In the genomic region with DNA sequence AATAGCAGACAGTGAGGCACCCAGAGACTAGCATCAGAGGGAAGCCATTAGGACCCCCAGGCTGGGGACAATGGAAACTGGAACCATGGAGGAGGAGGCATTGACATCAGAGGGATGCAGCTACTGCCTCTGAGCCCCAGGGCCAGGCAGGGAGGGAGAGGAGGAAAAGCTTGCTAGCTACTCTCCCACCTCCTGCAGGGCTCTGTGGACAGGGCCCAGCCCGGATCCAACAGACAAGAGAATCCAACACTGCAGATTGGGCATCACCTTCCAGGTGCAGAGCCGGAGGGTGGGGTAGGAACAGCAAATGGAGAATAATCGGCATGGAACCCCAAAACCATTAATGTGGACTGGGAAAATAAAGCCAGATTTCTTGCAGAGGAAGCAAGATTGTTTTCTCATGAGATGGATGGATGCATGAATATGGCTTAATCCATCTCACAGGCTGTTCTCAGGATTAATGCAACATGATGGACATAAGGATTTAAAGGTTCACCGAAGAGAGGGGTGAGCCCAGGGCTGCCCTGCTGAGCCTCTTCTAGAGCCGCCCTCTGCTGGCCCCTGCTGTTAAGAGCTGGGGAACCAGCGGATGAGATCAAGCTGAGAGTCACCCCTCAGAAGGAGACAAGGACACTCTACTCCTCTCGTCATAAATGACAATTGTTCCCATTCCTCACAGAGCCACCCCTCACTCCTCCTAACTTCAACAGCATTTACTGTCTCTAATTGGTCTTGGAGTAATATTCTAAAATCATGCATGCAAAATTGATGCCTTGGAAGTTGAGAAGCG, we compare ENCODE assay signal across 1 cellular context.
A peak's percentile ranks its signal among the peaks of the same experiment; 100 is the strongest.
TF ChIP-seq lines count a peak whose summit lies in the region.

No MANE protein-coding gene starts in this region.

TF ChIP-seq in HepG2, 621 proteins besides CTCF, POLR2A, EP300 and RAD21 (continued from another document and continues in another):
- TF ChIP-seq, protein P1, sequence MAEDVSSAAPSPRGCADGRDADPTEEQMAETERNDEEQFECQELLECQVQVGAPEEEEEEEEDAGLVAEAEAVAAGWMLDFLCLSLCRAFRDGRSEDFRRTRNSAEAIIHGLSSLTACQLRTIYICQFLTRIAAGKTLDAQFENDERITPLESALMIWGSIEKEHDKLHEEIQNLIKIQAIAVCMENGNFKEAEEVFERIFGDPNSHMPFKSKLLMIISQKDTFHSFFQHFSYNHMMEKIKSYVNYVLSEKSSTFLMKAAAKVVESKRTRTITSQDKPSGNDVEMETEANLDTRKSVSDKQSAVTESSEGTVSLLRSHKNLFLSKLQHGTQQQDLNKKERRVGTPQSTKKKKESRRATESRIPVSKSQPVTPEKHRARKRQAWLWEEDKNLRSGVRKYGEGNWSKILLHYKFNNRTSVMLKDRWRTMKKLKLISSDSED (CRISPR knock-in tag; IDR thresholded peaks at IDR 0.05): no peak
- TF ChIP-seq, protein P2, sequence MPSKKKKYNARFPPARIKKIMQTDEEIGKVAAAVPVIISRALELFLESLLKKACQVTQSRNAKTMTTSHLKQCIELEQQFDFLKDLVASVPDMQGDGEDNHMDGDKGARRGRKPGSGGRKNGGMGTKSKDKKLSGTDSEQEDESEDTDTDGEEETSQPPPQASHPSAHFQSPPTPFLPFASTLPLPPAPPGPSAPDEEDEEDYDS (CRISPR knock-in tag; IDR thresholded peaks at IDR 0.05): peak; percentile 25; the same call in 1 of the 2 replicates
- TF ChIP-seq HIVEP1 (CRISPR knock-in tag; IDR thresholded peaks at IDR 0.05) (no peak), GATA4 (IDR thresholded peaks at IDR 0.05; ENCODE audit: borderline replicate concordance, low read depth) (no peak), ZNF558 (CRISPR knock-in tag; IDR thresholded peaks at IDR 0.05; ENCODE audit: borderline replicate concordance) (no peak), MYC (CRISPR knock-in tag; IDR thresholded peaks at IDR 0.05; ENCODE audit: borderline replicate concordance) (no peak), SIN3A (IDR thresholded peaks at IDR 0.05; ENCODE audit: borderline replicate concordance, low read depth, low read length) (no peak), TIGD3 (CRISPR knock-in tag; IDR thresholded peaks at IDR 0.05; ENCODE audit: borderline replicate concordance) (no peak), STAG1 (CRISPR knock-in tag; IDR thresholded peaks at IDR 0.05) (peak; percentile 80), JUNB (CRISPR knock-in tag; IDR thresholded peaks at IDR 0.05; ENCODE audit: borderline replicate concordance) (no peak), THRA (CRISPR knock-in tag; IDR thresholded peaks at IDR 0.05; ENCODE audit: borderline replicate concordance) (no peak), RFXAP (CRISPR knock-in tag; IDR thresholded peaks at IDR 0.05; ENCODE audit: borderline replicate concordance) (no peak), BRF2 (CRISPR knock-in tag; IDR thresholded peaks at IDR 0.05) (no peak), SOX13 (IDR thresholded peaks at IDR 0.05) (no peak), SOX13 (CRISPR knock-in tag; conservative IDR thresholded peaks at IDR 0.05 in 1 of 2, IDR thresholded peaks at IDR 0.05 in 1 of 2) (0 out of 4 replicates have a peak, but pooled peaks of 1 of the 2 experiments have one; percentile 13), XBP1 (CRISPR knock-in tag; IDR thresholded peaks at IDR 0.05) (no peak), CENPT (CRISPR knock-in tag; IDR thresholded peaks at IDR 0.05; ENCODE audit: low read depth) (no peak), ZNF609 (CRISPR knock-in tag; IDR thresholded peaks at IDR 0.05; ENCODE audit: borderline replicate concordance) (no peak), ZNF629 (CRISPR knock-in tag; conservative IDR thresholded peaks at IDR 0.05) (no peak), RELA (CRISPR knock-in tag; IDR thresholded peaks at IDR 0.05) (no peak), SATB2 (CRISPR knock-in tag; IDR thresholded peaks at IDR 0.05) (no peak), HDAC6 (IDR thresholded peaks at IDR 0.05; ENCODE audit: low read depth, low read length) (no peak), ZNF431 (CRISPR knock-in tag; IDR thresholded peaks at IDR 0.05; ENCODE audit: borderline replicate concordance, low read depth) (no peak), ISX (CRISPR knock-in tag; conservative IDR thresholded peaks at IDR 0.05) (no peak), ZNF124 (CRISPR knock-in tag; IDR thresholded peaks at IDR 0.05) (no peak), NFIB (CRISPR knock-in tag; IDR thresholded peaks at IDR 0.05; ENCODE audit: borderline replicate concordance) (no peak), BRD4 (CRISPR knock-in tag; IDR thresholded peaks at IDR 0.05) (no peak), MXD4 (CRISPR knock-in tag; IDR thresholded peaks at IDR 0.05) (0 out of 2 replicates have a peak, but pooled peaks have one; percentile 33), ZNF10 (CRISPR knock-in tag; IDR thresholded peaks at IDR 0.05; ENCODE audit: borderline replicate concordance, low read depth) (no peak), ZNF766 (CRISPR knock-in tag; IDR thresholded peaks at IDR 0.05; ENCODE audit: borderline replicate concordance) (no peak), NFYB (CRISPR knock-in tag; IDR thresholded peaks at IDR 0.05) (no peak), ZNF430 (CRISPR knock-in tag; IDR thresholded peaks at IDR 0.05) (no peak), MTF1 (CRISPR knock-in tag; IDR thresholded peaks at IDR 0.05) (no peak), ZBTB26 (CRISPR knock-in tag; IDR thresholded peaks at IDR 0.05; ENCODE audit: borderline replicate concordance) (peak; percentile 34; the same call in 1 of the 2 replicates)
- TF ChIP-seq, protein P3, sequence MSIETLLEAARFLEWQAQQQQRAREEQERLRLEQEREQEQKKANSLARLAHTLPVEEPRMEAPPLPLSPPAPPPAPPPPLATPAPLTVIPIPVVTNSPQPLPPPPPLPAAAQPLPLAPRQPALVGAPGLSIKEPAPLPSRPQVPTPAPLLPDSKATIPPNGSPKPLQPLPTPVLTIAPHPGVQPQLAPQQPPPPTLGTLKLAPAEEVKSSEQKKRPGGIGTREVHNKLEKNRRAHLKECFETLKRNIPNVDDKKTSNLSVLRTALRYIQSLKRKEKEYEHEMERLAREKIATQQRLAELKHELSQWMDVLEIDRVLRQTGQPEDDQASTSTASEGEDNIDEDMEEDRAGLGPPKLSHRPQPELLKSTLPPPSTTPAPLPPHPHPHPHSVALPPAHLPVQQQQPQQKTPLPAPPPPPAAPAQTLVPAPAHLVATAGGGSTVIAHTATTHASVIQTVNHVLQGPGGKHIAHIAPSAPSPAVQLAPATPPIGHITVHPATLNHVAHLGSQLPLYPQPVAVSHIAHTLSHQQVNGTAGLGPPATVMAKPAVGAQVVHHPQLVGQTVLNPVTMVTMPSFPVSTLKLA (IDR thresholded peaks at IDR 0.05): no peak
- TF ChIP-seq, protein P4, sequence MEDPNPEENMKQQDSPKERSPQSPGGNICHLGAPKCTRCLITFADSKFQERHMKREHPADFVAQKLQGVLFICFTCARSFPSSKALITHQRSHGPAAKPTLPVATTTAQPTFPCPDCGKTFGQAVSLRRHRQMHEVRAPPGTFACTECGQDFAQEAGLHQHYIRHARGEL (CRISPR knock-in tag; IDR thresholded peaks at IDR 0.05): no peak
- TF ChIP-seq, protein P5, sequence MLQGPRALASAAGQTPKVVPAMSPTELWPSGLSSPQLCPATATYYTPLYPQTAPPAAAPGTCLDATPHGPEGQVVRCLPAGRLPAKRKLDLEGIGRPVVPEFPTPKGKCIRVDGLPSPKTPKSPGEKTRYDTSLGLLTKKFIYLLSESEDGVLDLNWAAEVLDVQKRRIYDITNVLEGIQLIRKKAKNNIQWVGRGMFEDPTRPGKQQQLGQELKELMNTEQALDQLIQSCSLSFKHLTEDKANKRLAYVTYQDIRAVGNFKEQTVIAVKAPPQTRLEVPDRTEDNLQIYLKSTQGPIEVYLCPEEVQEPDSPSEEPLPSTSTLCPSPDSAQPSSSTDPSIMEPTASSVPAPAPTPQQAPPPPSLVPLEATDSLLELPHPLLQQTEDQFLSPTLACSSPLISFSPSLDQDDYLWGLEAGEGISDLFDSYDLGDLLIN (CRISPR knock-in tag; IDR thresholded peaks at IDR 0.05; ENCODE audit: borderline replicate concordance): no peak
- TF ChIP-seq, protein P6, sequence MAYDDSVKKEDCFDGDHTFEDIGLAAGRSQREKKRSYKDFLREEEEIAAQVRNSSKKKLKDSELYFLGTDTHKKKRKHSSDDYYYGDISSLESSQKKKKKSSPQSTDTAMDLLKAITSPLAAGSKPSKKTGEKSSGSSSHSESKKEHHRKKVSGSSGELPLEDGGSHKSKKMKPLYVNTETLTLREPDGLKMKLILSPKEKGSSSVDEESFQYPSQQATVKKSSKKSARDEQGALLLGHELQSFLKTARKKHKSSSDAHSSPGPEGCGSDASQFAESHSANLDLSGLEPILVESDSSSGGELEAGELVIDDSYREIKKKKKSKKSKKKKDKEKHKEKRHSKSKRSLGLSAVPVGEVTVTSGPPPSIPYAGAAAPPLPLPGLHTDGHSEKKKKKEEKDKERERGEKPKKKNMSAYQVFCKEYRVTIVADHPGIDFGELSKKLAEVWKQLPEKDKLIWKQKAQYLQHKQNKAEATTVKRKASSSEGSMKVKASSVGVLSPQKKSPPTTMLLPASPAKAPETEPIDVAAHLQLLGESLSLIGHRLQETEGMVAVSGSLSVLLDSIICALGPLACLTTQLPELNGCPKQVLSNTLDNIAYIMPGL (CRISPR knock-in tag; IDR thresholded peaks at IDR 0.05; ENCODE audit: borderline replicate concordance in 1 of 2, low read depth in 1 of 2): no peak
- TF ChIP-seq, protein P7, sequence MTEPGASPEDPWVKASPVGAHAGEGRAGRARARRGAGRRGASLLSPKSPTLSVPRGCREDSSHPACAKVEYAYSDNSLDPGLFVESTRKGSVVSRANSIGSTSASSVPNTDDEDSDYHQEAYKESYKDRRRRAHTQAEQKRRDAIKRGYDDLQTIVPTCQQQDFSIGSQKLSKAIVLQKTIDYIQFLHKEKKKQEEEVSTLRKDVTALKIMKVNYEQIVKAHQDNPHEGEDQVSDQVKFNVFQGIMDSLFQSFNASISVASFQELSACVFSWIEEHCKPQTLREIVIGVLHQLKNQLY (CRISPR knock-in tag; IDR thresholded peaks at IDR 0.05): no peak
- TF ChIP-seq, protein P8, sequence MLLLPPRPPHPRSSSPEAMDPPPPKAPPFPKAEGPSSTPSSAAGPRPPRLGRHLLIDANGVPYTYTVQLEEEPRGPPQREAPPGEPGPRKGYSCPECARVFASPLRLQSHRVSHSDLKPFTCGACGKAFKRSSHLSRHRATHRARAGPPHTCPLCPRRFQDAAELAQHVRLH (CRISPR knock-in tag; IDR thresholded peaks at IDR 0.05; ENCODE audit: borderline replicate concordance, low read depth): no peak
